Comparison of ENCODE assay signal across 12 cellular contexts in the genomic region with DNA sequence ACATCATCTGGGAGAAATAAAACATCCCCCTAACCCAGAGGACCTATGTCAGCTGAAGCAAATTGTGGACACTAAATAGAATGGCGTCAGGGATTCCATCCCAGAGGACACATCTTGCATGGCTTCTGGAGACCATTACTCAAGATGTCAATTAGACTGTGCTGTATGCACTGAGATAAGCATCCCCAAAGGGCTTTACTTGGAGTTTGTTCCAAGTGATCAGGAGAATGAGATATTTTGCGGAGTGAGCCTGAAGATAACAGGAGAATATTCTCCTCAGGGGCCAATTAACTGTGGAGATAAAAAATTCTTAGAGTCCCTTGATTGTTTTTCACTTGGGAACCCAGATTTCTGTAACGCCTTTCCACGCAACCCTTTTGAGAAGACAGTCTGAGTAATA. TPM values are rescaled to one million over a fixed set of nuclear protein-coding genes. Genes with fewer than 3 reads are reported as not detected.
"Had no signal": no experiment of that assay in that cellular context is flagged by ENCODE, and none has a peak within 500 bp of the region (broad histone marks: within the 10 kb centered on the region; RNA-seq: fewer than 3 reads in every experiment).

No MANE protein-coding gene starts in this region.

- H3K4me3 ChIP-seq: GM23248, GM23338, HAP-1 had no signal

- H3K9ac ChIP-seq: GM23248 had no signal

- DNase-seq: GM23248, GOT3, H7, H9, HCEC 1CT, HFFc6 had no signal

- H3K4me2 ChIP-seq: GM23338 had no signal

- H3K4me1 ChIP-seq: HAP-1 had no signal

- H3K4me1 Mint-ChIP-seq: GM23338, H9 had no signal

- H3K27ac ChIP-seq: GM23248 had no signal

- ATAC-seq: GM23338, HCT116 had no signal

- H2AFZ ChIP-seq: GM23248, GM23338 had no signal

- H3K36me3 ChIP-seq: HAP-1 had no signal

- H3K4me3 Mint-ChIP-seq: GM23338, H9, HFFc6 had no signal

- H3K27ac Mint-ChIP-seq: GM23338, H9, HFFc6 had no signal

- FAIRE-seq: H1, H54 had no signal

RNA-seq across cellular contexts. Expression of a gene that starts 4.5 kb away (rescaled TPM):
- total RNA-seq: GM23248, GM23338, H1, H4, H7, H9, HFFc6 had no signal
- polyA plus RNA-seq: GM23248, GM23338, H1 had no signal

RNA-seq across cellular contexts. Expression of a gene that starts 48.0 kb away (rescaled TPM):
- total RNA-seq: GM23248, HFFc6 had no signal
- polyA plus RNA-seq: GM23248 had no signal

RNA-seq across cellular contexts. Expression of a gene that starts 53.6 kb away (rescaled TPM):
- total RNA-seq: GM23248, GM23338, H1, H4, H7, H9, HFFc6 had no signal
- polyA plus RNA-seq: GM23248, GM23338 had no signal
